In the genomic region with DNA sequence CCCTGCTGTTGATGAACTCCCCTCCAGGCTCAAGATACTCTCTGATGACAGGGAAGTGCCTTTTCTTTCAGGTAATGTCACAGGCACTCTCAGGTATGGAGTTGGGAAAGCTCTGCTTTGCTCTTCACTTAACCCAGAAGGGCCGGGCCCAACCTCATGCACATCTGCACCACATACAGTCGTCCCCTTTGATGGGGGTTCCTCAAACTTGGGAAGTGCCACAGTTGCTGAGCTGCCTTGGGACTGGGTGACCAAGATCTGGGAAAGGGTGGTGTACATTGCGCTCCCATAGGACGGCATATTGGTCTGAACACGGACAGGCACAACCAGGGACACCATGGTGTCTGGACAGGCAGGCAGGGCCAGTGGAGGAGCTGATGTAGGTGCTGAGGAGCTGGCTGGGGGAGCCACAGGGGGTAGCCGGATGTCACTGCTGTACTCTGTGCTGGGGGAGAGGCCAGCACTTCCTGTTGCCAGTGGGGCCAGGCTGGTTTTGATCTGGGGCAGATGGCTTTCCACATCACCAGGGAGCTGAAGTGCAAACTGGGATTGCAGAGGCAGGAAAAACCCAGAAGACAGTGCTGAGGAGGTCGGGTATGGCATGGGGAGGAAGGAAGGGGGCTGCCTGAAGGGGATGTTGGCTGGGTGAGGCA, we compare ENCODE assay signal across 1 cellular context.
TF ChIP-seq lines count a peak whose summit lies in the region.

No MANE protein-coding gene starts in this region.

TF ChIP-seq in IMR-90, 13 proteins besides CTCF, POLR2A, EP300 and RAD21:
- no peak for TF ChIP-seq MAFK (IDR thresholded peaks at IDR 0.05; ENCODE audit: low read depth, low read length)
TF ChIP-seq in IMR-90: peak in this region for 0.
